ENCODE assay signal across 8 cellular contexts in genomic region chr9:28073278-28073677, GRCh38.
DNase-seq lines count a peak whose midpoint lies in the region; ATAC-seq and TF ChIP-seq lines count a peak whose summit lies in the region.

No MANE protein-coding gene starts in this region.

- WGBS in H9 (ENCODE audit: extremely low coverage, insufficient read length, low lambda C conversion rate) = no CpG with 5 or more reads among the region's 1 CpG

- intact Hi-C loops in CD14-positive monocyte (cut with micrococcal nuclease) = no loop called here
- intact Hi-C loops in tibial artery (cut with DNase I; ENCODE audit: low total_unique reads) = no loop called here

- H3K4me3 Mint-ChIP-seq in CD14-positive monocyte (no peak overlapping the region), H9 (no peak overlapping the region)

- H3K27me3 Mint-ChIP-seq in CD14-positive monocyte (ENCODE audit: low read depth in 3 of 3) = peaks cover 0 to 4% (median 0%) of the 10 kb centered on the region in 3 donors
- no peaks in the 10 kb centered on the region for H3K27me3 Mint-ChIP-seq in H9 (ENCODE audit: low read depth)

- no peak overlapping the region for H2BK5ac ChIP-seq in H9 (ENCODE audit: insufficient read length, low read length)

- H3K4ac ChIP-seq in H9 (ENCODE audit: low read depth, low read length) = no peak overlapping the region

- H3K4me2 ChIP-seq in H9 (ENCODE audit: insufficient read depth, insufficient read length, low read length) = no peak overlapping the region

- H2BK12ac ChIP-seq in H9 (ENCODE audit: insufficient read length, low read depth, low read length) = no peak overlapping the region

- H3K56ac ChIP-seq in H9 (ENCODE audit: insufficient read length, low read depth, low read length) = no peak overlapping the region

- no peaks in the 10 kb centered on the region for H3K4me1 ChIP-seq in H9 (ENCODE audit: insufficient read depth, low read length)
- no peaks in the 10 kb centered on the region for H3K4me1 ChIP-seq in tibial artery

- no peaks in the 10 kb centered on the region for H4K20me1 ChIP-seq in H9 (ENCODE audit: control insufficient read depth, insufficient read depth, insufficient read length)

- H4K8ac ChIP-seq in H9 (replicated peaks; ENCODE audit: insufficient read length, low read depth, low read length) = no peak overlapping the region

- H3K27me3 ChIP-seq in H9 (ENCODE audit: insufficient read depth, low read length) (no peaks in the 10 kb centered on the region), tibial artery (no peaks in the 10 kb centered on the region)

- H3K4me1 Mint-ChIP-seq in CD14-positive monocyte = no peaks in the 10 kb centered on the region
- no peaks in the 10 kb centered on the region for H3K4me1 Mint-ChIP-seq in H9

- H3K18ac ChIP-seq in H9 (ENCODE audit: insufficient read length, low read depth, low read length) = no peak overlapping the region

- DNase-seq in CD14-positive monocyte (ENCODE audit: low spot score) = no peak
- no peak for DNase-seq in H9
- DNase-seq in OCI-M1 (lab: John Stamatoyannopoulos, UW) = peak; percentile 75
- DNase-seq in fibroblast of mammary gland (ENCODE audit: low read depth) = peak; percentile 45
- DNase-seq in smooth muscle cell of the brain vasculature (ENCODE audit: low read depth, low spot score) = peak; percentile 46
- DNase-seq in tibial artery = no peak

- H3K79me2 ChIP-seq in H9 (ENCODE audit: insufficient read depth, low read length) = no peaks in the 10 kb centered on the region

- no peaks in the 10 kb centered on the region for H3K79me1 ChIP-seq in H9 (ENCODE audit: insufficient read depth, low read depth, low read length, poor library complexity, severe bottlenecking)

- no peaks in the 10 kb centered on the region for H3K36me3 ChIP-seq in tibial artery

- TF ChIP-seq CTCF in CD14-positive monocyte (IDR thresholded peaks at IDR 0.05) = peak; percentile 30
- peak; percentile 85 for TF ChIP-seq CTCF in H9 (conservative IDR thresholded peaks at IDR 0.05)
- TF ChIP-seq CTCF in fibroblast of mammary gland (conservative IDR thresholded peaks at IDR 0.05; ENCODE audit: control insufficient read depth, insufficient read depth, low read depth, low read length) = peak; percentile 36
- peak in 1 of 2 experiments; percentile 19 for TF ChIP-seq CTCF in tibial artery (IDR thresholded peaks at IDR 0.05)

- H2AFZ ChIP-seq in H9 (ENCODE audit: low read length) = no peak overlapping the region

- no peak overlapping the region for H3K27ac ChIP-seq in H9 (ENCODE audit: insufficient read length, low read depth, low read length)
- no peak overlapping the region for H3K27ac ChIP-seq in tibial artery

- H3K36me3 Mint-ChIP-seq in CD14-positive monocyte (no peaks in the 10 kb centered on the region), H9 (ENCODE audit: insufficient read depth in 1 of 3, low read depth in 3 of 3) (no peaks in the 10 kb centered on the region)

- no peak overlapping the region for H2BK15ac ChIP-seq in H9 (ENCODE audit: low read depth, low read length)

- H3K9ac ChIP-seq in H9 (ENCODE audit: extremely low read depth, insufficient read length, low read length) = no peak overlapping the region

- H2AK5ac ChIP-seq in H9 (ENCODE audit: insufficient read length, low read length) = no peak overlapping the region

- no peak overlapping the region for H3T11ph ChIP-seq in H9 (ENCODE audit: low read length)

- ATAC-seq in GM18502 (IDR thresholded peaks at IDR 0.05; ENCODE audit: poor library complexity, unreplicated experiment) (no peak), GM19397 (IDR thresholded peaks at IDR 0.05; ENCODE audit: unreplicated experiment) (no peak)

- H3K14ac ChIP-seq in H9 (ENCODE audit: insufficient read depth, low read length) = no peak overlapping the region

- no peak overlapping the region for H2BK120ac ChIP-seq in H9 (ENCODE audit: low read depth, low read length, poor library complexity, severe bottlenecking)

- no peak overlapping the region for H3K4me3 ChIP-seq in fibroblast of mammary gland (ENCODE audit: control insufficient read depth, low read depth, low read length)
- H3K4me3 ChIP-seq in tibial artery = no peak overlapping the region

- H3K27ac Mint-ChIP-seq in CD14-positive monocyte (no peak overlapping the region), H9 (no peak overlapping the region)

- H3K9me3 ChIP-seq in H9 (ENCODE audit: control insufficient read depth, low read depth, low read length) (no peaks in the 10 kb centered on the region), tibial artery (no peaks in the 10 kb centered on the region)

- no peak overlapping the region for H3K23ac ChIP-seq in H9 (ENCODE audit: insufficient read length, low read depth, low read length)

- H4K5ac ChIP-seq in H9 (ENCODE audit: insufficient read length, low read depth, low read length) = no peak overlapping the region

- H4K91ac ChIP-seq in H9 (ENCODE audit: insufficient read length, low read depth, low read length) = no peak overlapping the region

- H2BK20ac ChIP-seq in H9 (ENCODE audit: low read depth, low read length, poor library complexity, severe bottlenecking) = no peak overlapping the region

- no peaks in the 10 kb centered on the region for H3K23me2 ChIP-seq in H9 (ENCODE audit: insufficient read length, low read depth, low read length, poor library complexity, severe bottlenecking)

- peaks cover 0 to 1% (median 0%) of the 10 kb centered on the region in 7 donors for H3K9me3 Mint-ChIP-seq in CD14-positive monocyte
- no peaks in the 10 kb centered on the region for H3K9me3 Mint-ChIP-seq in H9

Comparison
In these comparisons a context has a peak if more than half of its experiments do, and no peak if none do; other contexts are left out.
1. DNase-seq: peak in OCI-M1 (single experiment), fibroblast of mammary gland (single experiment) and smooth muscle cell of the brain vasculature (single experiment); none in CD14-positive monocyte (single experiment), H9 (single experiment) and tibial artery (0 of 2).